Comparison of ENCODE assay signal across 1 cellular context in genomic region chr9:89318123-89319014, GRCh38.
A peak's percentile ranks its signal among the peaks of the same experiment; 100 is the strongest.
TF ChIP-seq lines count a peak whose summit lies in the region.

Gene SECISBP2, plus strand, starts transcription at chr9:89318500. Its CDS starts 77 bp downstream, at chr9:89318577.

TF ChIP-seq in K562, 482 proteins besides CTCF, POLR2A, EP300 and RAD21 (continued from another document and continues in another):
- peak; percentile 97 for TF ChIP-seq ZBTB40 (IDR thresholded peaks at IDR 0.05)
- no peak for TF ChIP-seq ZBTB40 (CRISPR knock-in tag; IDR thresholded peaks at IDR 0.05)
- peak; percentile 46 for TF ChIP-seq PRPF4 (IDR thresholded peaks at IDR 0.05; ENCODE audit: insufficient read depth, low read depth, low read length, poor library complexity, severe bottlenecking)
- peak; percentile 95 for TF ChIP-seq CREB1 (IDR thresholded peaks at IDR 0.05)
- TF ChIP-seq CREB1 (CRISPR knock-in tag; IDR thresholded peaks at IDR 0.05) = peak; percentile 98
- no peak for TF ChIP-seq ZBTB1 (CRISPR knock-in tag; IDR thresholded peaks at IDR 0.05; ENCODE audit: borderline replicate concordance, low read depth)
- TF ChIP-seq DLX4 (CRISPR knock-in tag; IDR thresholded peaks at IDR 0.05) = no peak
- TF ChIP-seq BRD4 (IDR thresholded peaks at IDR 0.05) = 0 out of 2 replicates have a peak, but pooled peaks have one; percentile 60
- no peak for TF ChIP-seq TAF7 (tag; IDR thresholded peaks at IDR 0.05)
- 0 out of 2 replicates have a peak, but pooled peaks have one; percentile 48 for TF ChIP-seq ILF3 (IDR thresholded peaks at IDR 0.05; ENCODE audit: borderline replicate concordance)
- TF ChIP-seq GATA2 (CRISPR knock-in tag; IDR thresholded peaks at IDR 0.05) = no peak
- TF ChIP-seq MAFF (IDR thresholded peaks at IDR 0.05; ENCODE audit: low read length) = no peak
- no peak for TF ChIP-seq CREBBP (IDR thresholded peaks at IDR 0.05; ENCODE audit: low read depth, low read length)
- no peak for TF ChIP-seq NFRKB (IDR thresholded peaks at IDR 0.05; ENCODE audit: low read depth)
- peak; percentile 77 for TF ChIP-seq POLR2AphosphoS5 (IDR thresholded peaks at IDR 0.05; ENCODE audit: control insufficient read depth, insufficient read depth, low read depth, low read length)
- TF ChIP-seq KLF16 (IDR thresholded peaks at IDR 0.05) = no peak
- TF ChIP-seq, protein P1, sequence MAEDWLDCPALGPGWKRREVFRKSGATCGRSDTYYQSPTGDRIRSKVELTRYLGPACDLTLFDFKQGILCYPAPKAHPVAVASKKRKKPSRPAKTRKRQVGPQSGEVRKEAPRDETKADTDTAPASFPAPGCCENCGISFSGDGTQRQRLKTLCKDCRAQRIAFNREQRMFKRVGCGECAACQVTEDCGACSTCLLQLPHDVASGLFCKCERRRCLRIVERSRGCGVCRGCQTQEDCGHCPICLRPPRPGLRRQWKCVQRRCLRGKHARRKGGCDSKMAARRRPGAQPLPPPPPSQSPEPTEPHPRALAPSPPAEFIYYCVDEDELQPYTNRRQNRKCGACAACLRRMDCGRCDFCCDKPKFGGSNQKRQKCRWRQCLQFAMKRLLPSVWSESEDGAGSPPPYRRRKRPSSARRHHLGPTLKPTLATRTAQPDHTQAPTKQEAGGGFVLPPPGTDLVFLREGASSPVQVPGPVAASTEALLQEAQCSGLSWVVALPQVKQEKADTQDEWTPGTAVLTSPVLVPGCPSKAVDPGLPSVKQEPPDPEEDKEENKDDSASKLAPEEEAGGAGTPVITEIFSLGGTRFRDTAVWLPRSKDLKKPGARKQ (CRISPR knock-in tag; IDR thresholded peaks at IDR 0.05) = no peak
- TF ChIP-seq CEBPG (CRISPR knock-in tag; IDR thresholded peaks at IDR 0.05) = no peak; the same call in 1 of the 2 replicates
- no peak for TF ChIP-seq CEBPG (tag; conservative IDR thresholded peaks at IDR 0.05 in 1 of 2, IDR thresholded peaks at IDR 0.05 in 1 of 2)
- TF ChIP-seq PBX2 (CRISPR knock-in tag; IDR thresholded peaks at IDR 0.05; ENCODE audit: low read depth) = no peak
- TF ChIP-seq PBX2 (tag; conservative IDR thresholded peaks at IDR 0.05; ENCODE audit: low read depth) = no peak
- no peak for TF ChIP-seq TOE1 (IDR thresholded peaks at IDR 0.05; ENCODE audit: borderline replicate concordance)
- no peak for TF ChIP-seq TOE1 (CRISPR knock-in tag; IDR thresholded peaks at IDR 0.05; ENCODE audit: borderline replicate concordance, low read depth)
- TF ChIP-seq RNF2 (IDR thresholded peaks at IDR 0.05) = peak; percentile 46; the same call in 1 of the 2 replicates
- no peak for TF ChIP-seq HDGF (IDR thresholded peaks at IDR 0.05)
- no peak for TF ChIP-seq HNRNPH1 (optimal IDR thresholded peaks at IDR 0.05; ENCODE audit: low read depth, low read length)
- peak; percentile 56 to 58; a peak in 3 of 4 replicates for TF ChIP-seq KDM1A (IDR thresholded peaks at IDR 0.05)
- peak; percentile 71; the same call in 1 of the 2 replicates for TF ChIP-seq ATF6 (CRISPR knock-in tag; IDR thresholded peaks at IDR 0.05)
- TF ChIP-seq AFF4 (CRISPR knock-in tag; IDR thresholded peaks at IDR 0.05) = 0 out of 2 replicates have a peak, but pooled peaks have one; percentile 56
- TF ChIP-seq NFE2L1 (tag; IDR thresholded peaks at IDR 0.05; ENCODE audit: borderline replicate concordance, low read depth) = no peak
- TF ChIP-seq CREB3L1 (IDR thresholded peaks at IDR 0.05; ENCODE audit: borderline replicate concordance, low read depth) = peak; percentile 91
- peak; percentile 25 to 67; a peak in 1 of 4 replicates for TF ChIP-seq TEAD1 (CRISPR knock-in tag; IDR thresholded peaks at IDR 0.05)
- TF ChIP-seq NCOA4 (IDR thresholded peaks at IDR 0.05; ENCODE audit: partially characterized antibody) = no peak
